In the genomic region with DNA sequence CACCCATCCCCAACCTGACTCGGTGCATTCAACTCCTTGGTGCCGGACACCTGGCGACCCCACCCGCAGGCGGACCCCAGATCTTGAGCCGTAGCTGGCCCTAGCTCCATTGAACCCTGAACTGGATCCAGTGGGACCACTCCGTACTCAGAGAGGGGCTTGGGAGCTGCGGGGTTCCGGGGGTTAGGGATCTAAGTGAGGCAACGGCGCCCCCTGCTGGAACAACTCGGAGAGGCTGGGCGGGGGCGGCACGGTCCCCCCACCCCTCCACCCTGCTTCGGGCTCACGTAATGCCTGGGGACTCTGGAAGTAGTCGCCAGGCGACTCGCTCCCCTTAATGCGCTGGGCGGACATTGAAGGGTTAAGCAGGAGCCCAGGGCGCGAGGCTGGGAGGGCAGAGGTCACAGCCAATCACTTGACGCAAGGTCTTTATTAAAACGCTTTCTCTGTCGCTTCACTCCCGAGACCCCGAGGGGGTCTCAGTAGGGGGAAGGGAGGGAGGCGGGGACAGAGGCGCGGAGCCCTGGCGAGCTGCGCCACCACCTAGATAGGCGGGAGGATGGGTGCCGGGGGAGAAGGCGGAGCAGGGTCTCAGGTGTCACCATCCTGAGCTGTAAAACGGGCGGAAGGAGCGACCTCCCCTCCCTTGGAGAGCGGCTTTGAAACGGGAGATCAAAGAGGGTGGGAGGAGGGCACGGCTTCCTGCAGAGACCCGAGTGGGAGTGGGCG, we compare ENCODE assay signal across 1 cellular context.
TF ChIP-seq lines count a peak whose summit lies in the region.

No MANE protein-coding gene starts in this region.

TF ChIP-seq in HEK293, 187 proteins besides CTCF, POLR2A, EP300 and RAD21 (continued from another document and continues in another):
- TF ChIP-seq, protein P1, sequence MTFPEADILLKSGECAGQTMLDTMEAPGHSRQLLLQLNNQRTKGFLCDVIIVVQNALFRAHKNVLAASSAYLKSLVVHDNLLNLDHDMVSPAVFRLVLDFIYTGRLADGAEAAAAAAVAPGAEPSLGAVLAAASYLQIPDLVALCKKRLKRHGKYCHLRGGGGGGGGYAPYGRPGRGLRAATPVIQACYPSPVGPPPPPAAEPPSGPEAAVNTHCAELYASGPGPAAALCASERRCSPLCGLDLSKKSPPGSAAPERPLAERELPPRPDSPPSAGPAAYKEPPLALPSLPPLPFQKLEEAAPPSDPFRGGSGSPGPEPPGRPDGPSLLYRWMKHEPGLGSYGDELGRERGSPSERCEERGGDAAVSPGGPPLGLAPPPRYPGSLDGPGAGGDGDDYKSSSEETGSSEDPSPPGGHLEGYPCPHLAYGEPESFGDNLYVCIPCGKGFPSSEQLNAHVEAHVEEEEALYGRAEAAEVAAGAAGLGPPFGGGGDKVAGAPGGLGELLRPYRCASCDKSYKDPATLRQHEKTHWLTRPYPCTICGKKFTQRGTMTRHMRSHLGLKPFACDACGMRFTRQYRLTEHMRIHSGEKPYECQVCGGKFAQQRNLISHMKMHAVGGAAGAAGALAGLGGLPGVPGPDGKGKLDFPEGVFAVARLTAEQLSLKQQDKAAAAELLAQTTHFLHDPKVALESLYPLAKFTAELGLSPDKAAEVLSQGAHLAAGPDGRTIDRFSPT (tag by site-specific recombination; IDR thresholded peaks at IDR 0.05) = peak; percentile 67
- TF ChIP-seq ZNF560 (tag by site-specific recombination; IDR thresholded peaks at IDR 0.05; ENCODE audit: borderline replicate concordance) (no peak), ZNF837 (tag by site-specific recombination; IDR thresholded peaks at IDR 0.05) (no peak), ZNF221 (tag by site-specific recombination; IDR thresholded peaks at IDR 0.05; ENCODE audit: borderline replicate concordance) (no peak), ZNF544 (tag by site-specific recombination; IDR thresholded peaks at IDR 0.05) (no peak), YY1 (tag by site-specific recombination; IDR thresholded peaks at IDR 0.05) (no peak), ZNF341 (tag by site-specific recombination; IDR thresholded peaks at IDR 0.05; ENCODE audit: low read depth) (peak; percentile 31; the same call in 1 of the 2 replicates), ZNF146 (tag by site-specific recombination; IDR thresholded peaks at IDR 0.05) (no peak), ZSCAN30 (tag by site-specific recombination; IDR thresholded peaks at IDR 0.05) (peak; percentile 65; the same call in 1 of the 2 replicates), ZSCAN16 (tag by site-specific recombination; IDR thresholded peaks at IDR 0.05) (no peak), KLF9 (tag by site-specific recombination; IDR thresholded peaks at IDR 0.05; ENCODE audit: low read depth) (peak; percentile 57), ZNF202 (tag by site-specific recombination; IDR thresholded peaks at IDR 0.05; ENCODE audit: borderline replicate concordance) (no peak), ZNF660 (tag by site-specific recombination; IDR thresholded peaks at IDR 0.05) (no peak; the same call in 1 of the 2 replicates), ZBTB1 (tag by site-specific recombination; IDR thresholded peaks at IDR 0.05) (no peak), GFI1B (tag by site-specific recombination; IDR thresholded peaks at IDR 0.05) (no peak), ZNF174 (tag by site-specific recombination; IDR thresholded peaks at IDR 0.05) (no peak), SALL2 (tag by site-specific recombination; IDR thresholded peaks at IDR 0.05; ENCODE audit: borderline replicate concordance) (no peak), ZNF747 (tag by site-specific recombination; IDR thresholded peaks at IDR 0.05) (no peak), ZNF670 (tag by site-specific recombination; IDR thresholded peaks at IDR 0.05; ENCODE audit: low read depth) (no peak), ZNF558 (tag by site-specific recombination; IDR thresholded peaks at IDR 0.05) (no peak), ZNF10 (tag by site-specific recombination; IDR thresholded peaks at IDR 0.05) (no peak), ZNF416 (tag by site-specific recombination; IDR thresholded peaks at IDR 0.05) (no peak), ZNF768 (tag by site-specific recombination; IDR thresholded peaks at IDR 0.05) (no peak), ZSCAN23 (tag by site-specific recombination; IDR thresholded peaks at IDR 0.05) (no peak), ZNF274 (IDR thresholded peaks at IDR 0.05; ENCODE audit: low read length) (no peak), ZNF274 (tag by site-specific recombination; IDR thresholded peaks at IDR 0.05; ENCODE audit: borderline replicate concordance) (no peak), ZNF785 (tag by site-specific recombination; IDR thresholded peaks at IDR 0.05) (0 out of 2 replicates have a peak, but pooled peaks have one; percentile 12), ZNF366 (tag by site-specific recombination; conservative IDR thresholded peaks at IDR 0.05) (peak; percentile 83), TRIM28 (IDR thresholded peaks at IDR 0.05; ENCODE audit: borderline replicate concordance, low read length) (peak; percentile 45; the same call in 1 of the 2 replicates), ZNF777 (tag by site-specific recombination; IDR thresholded peaks at IDR 0.05; ENCODE audit: borderline replicate concordance) (no peak)
- TF ChIP-seq, protein P2, sequence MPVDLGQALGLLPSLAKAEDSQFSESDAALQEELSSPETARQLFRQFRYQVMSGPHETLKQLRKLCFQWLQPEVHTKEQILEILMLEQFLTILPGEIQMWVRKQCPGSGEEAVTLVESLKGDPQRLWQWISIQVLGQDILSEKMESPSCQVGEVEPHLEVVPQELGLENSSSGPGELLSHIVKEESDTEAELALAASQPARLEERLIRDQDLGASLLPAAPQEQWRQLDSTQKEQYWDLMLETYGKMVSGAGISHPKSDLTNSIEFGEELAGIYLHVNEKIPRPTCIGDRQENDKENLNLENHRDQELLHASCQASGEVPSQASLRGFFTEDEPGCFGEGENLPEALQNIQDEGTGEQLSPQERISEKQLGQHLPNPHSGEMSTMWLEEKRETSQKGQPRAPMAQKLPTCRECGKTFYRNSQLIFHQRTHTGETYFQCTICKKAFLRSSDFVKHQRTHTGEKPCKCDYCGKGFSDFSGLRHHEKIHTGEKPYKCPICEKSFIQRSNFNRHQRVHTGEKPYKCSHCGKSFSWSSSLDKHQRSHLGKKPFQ (tag by site-specific recombination; IDR thresholded peaks at IDR 0.05) = no peak
- TF ChIP-seq, protein P3, sequence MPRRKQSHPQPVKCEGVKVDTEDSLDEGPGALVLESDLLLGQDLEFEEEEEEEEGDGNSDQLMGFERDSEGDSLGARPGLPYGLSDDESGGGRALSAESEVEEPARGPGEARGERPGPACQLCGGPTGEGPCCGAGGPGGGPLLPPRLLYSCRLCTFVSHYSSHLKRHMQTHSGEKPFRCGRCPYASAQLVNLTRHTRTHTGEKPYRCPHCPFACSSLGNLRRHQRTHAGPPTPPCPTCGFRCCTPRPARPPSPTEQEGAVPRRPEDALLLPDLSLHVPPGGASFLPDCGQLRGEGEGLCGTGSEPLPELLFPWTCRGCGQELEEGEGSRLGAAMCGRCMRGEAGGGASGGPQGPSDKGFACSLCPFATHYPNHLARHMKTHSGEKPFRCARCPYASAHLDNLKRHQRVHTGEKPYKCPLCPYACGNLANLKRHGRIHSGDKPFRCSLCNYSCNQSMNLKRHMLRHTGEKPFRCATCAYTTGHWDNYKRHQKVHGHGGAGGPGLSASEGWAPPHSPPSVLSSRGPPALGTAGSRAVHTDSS (tag by site-specific recombination; IDR thresholded peaks at IDR 0.05) = no peak
- TF ChIP-seq, protein P4, sequence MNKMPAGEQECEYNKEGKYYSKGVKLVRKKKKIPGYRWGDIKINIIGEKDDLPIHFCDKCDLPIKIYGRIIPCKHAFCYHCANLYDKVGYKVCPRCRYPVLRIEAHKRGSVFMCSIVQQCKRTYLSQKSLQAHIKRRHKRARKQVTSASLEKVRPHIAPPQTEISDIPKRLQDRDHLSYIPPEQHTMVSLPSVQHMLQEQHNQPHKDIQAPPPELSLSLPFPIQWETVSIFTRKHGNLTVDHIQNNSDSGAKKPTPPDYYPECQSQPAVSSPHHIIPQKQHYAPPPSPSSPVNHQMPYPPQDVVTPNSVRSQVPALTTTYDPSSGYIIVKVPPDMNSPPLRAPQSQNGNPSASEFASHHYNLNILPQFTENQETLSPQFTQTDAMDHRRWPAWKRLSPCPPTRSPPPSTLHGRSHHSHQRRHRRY (tag by site-specific recombination; IDR thresholded peaks at IDR 0.05) = no peak
- TF ChIP-seq, protein P5, sequence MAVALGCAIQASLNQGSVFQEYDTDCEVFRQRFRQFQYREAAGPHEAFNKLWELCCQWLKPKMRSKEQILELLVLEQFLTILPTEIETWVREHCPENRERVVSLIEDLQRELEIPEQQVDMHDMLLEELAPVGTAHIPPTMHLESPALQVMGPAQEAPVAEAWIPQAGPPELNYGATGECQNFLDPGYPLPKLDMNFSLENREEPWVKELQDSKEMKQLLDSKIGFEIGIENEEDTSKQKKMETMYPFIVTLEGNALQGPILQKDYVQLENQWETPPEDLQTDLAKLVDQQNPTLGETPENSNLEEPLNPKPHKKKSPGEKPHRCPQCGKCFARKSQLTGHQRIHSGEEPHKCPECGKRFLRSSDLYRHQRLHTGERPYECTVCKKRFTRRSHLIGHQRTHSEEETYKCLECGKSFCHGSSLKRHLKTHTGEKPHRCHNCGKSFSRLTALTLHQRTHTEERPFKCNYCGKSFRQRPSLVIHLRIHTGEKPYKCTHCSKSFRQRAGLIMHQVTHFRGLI (tag by site-specific recombination; IDR thresholded peaks at IDR 0.05) = no peak; the same call in 1 of the 2 replicates
- TF ChIP-seq, protein P6, sequence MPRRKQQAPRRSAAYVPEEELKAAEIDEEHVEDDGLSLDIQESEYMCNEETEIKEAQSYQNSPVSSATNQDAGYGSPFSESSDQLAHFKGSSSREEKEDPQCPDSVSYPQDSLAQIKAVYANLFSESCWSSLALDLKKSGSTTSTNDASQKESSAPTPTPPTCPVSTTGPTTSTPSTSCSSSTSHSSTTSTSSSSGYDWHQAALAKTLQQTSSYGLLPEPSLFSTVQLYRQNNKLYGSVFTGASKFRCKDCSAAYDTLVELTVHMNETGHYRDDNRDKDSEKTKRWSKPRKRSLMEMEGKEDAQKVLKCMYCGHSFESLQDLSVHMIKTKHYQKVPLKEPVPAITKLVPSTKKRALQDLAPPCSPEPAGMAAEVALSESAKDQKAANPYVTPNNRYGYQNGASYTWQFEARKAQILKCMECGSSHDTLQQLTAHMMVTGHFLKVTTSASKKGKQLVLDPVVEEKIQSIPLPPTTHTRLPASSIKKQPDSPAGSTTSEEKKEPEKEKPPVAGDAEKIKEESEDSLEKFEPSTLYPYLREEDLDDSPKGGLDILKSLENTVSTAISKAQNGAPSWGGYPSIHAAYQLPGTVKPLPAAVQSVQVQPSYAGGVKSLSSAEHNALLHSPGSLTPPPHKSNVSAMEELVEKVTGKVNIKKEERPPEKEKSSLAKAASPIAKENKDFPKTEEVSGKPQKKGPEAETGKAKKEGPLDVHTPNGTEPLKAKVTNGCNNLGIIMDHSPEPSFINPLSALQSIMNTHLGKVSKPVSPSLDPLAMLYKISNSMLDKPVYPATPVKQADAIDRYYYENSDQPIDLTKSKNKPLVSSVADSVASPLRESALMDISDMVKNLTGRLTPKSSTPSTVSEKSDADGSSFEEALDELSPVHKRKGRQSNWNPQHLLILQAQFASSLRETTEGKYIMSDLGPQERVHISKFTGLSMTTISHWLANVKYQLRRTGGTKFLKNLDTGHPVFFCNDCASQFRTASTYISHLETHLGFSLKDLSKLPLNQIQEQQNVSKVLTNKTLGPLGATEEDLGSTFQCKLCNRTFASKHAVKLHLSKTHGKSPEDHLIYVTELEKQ (tag by site-specific recombination; IDR thresholded peaks at IDR 0.05; ENCODE audit: borderline replicate concordance) = no peak
- TF ChIP-seq, protein P7, sequence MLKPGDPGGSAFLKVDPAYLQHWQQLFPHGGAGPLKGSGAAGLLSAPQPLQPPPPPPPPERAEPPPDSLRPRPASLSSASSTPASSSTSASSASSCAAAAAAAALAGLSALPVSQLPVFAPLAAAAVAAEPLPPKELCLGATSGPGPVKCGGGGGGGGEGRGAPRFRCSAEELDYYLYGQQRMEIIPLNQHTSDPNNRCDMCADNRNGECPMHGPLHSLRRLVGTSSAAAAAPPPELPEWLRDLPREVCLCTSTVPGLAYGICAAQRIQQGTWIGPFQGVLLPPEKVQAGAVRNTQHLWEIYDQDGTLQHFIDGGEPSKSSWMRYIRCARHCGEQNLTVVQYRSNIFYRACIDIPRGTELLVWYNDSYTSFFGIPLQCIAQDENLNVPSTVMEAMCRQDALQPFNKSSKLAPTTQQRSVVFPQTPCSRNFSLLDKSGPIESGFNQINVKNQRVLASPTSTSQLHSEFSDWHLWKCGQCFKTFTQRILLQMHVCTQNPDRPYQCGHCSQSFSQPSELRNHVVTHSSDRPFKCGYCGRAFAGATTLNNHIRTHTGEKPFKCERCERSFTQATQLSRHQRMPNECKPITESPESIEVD (tag by site-specific recombination; IDR thresholded peaks at IDR 0.05) = no peak
- TF ChIP-seq, protein P8, sequence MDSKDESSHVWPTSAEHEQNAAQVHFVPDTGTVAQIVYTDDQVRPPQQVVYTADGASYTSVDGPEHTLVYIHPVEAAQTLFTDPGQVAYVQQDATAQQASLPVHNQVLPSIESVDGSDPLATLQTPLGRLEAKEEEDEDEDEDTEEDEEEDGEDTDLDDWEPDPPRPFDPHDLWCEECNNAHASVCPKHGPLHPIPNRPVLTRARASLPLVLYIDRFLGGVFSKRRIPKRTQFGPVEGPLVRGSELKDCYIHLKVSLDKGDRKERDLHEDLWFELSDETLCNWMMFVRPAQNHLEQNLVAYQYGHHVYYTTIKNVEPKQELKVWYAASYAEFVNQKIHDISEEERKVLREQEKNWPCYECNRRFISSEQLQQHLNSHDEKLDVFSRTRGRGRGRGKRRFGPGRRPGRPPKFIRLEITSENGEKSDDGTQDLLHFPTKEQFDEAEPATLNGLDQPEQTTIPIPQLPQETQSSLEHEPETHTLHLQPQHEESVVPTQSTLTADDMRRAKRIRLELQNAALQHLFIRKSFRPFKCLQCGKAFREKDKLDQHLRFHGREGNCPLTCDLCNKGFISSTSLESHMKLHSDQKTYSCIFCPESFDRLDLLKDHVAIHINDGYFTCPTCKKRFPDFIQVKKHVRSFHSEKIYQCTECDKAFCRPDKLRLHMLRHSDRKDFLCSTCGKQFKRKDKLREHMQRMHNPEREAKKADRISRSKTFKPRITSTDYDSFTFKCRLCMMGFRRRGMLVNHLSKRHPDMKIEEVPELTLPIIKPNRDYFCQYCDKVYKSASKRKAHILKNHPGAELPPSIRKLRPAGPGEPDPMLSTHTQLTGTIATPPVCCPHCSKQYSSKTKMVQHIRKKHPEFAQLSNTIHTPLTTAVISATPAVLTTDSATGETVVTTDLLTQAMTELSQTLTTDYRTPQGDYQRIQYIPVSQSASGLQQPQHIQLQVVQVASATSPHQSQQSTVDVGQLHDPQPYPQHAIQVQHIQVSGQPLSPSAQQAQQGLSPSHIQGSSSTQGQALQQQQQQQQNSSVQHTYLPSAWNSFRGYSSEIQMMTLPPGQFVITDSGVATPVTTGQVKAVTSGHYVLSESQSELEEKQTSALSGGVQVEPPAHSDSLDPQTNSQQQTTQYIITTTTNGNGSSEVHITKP (tag by site-specific recombination; IDR thresholded peaks at IDR 0.05) = peak; percentile 49; the same call in 1 of the 2 replicates
- TF ChIP-seq, protein P9, sequence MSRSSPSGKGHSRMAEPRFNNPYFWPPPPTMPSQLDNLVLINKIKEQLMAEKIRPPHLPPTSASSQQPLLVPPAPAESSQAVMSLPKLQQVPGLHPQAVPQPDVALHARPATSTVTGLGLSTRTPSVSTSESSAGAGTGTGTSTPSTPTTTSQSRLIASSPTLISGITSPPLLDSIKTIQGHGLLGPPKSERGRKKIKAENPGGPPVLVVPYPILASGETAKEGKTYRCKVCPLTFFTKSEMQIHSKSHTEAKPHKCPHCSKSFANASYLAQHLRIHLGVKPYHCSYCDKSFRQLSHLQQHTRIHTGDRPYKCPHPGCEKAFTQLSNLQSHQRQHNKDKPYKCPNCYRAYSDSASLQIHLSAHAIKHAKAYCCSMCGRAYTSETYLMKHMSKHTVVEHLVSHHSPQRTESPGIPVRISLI (tag by site-specific recombination; IDR thresholded peaks at IDR 0.05) = no peak
